ENCODE assay signal across 1 cellular context in the genomic region with DNA sequence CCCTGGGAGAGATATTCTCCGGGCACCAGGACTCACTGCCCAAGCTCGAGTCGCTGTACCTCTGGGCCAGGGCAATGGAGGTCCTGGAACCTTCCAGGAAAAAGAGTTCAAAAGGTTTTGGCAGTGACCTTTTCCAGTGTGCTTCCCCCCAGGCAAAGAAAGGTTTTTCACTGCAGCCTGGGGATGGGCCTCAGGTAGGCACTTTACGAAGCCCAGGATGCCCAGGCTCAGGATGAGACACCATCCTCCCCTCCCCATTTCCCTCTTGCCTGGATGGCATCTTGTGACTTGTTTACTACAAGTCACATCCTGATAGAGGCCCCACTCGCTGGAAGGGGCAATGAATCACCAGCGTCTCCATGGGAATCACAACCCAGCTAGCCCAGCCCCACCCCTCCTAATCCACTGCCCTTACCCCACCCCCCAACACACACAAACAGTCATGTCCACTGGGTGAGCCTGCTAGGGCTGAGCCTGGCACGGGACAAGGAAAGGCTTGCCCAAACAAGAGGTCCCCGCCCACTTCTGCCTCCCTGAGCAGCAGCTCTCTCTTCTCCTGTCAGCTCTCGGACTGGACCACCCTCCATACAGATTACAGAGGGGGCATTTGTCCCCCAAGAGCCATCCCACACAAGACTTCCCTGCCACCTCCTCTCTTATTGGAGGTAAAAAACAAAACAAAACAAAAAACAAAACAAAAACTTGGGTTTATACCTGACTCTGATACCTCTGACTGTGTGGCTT.
TF ChIP-seq lines count a peak whose summit lies in the region.

No MANE protein-coding gene starts in this region.

TF ChIP-seq in IMR-90, 13 proteins besides CTCF, POLR2A, EP300 and RAD21 (continued from another document):
- TF ChIP-seq, protein P1, sequence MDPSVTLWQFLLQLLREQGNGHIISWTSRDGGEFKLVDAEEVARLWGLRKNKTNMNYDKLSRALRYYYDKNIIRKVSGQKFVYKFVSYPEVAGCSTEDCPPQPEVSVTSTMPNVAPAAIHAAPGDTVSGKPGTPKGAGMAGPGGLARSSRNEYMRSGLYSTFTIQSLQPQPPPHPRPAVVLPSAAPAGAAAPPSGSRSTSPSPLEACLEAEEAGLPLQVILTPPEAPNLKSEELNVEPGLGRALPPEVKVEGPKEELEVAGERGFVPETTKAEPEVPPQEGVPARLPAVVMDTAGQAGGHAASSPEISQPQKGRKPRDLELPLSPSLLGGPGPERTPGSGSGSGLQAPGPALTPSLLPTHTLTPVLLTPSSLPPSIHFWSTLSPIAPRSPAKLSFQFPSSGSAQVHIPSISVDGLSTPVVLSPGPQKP (IDR thresholded peaks at IDR 0.05; ENCODE audit: borderline replicate concordance, low read depth, low read length), result no peak
- TF ChIP-seq RCOR1 (IDR thresholded peaks at IDR 0.05; ENCODE audit: insufficient replicate concordance, low read length), result no peak
- TF ChIP-seq FOS (IDR thresholded peaks at IDR 0.05; ENCODE audit: low read depth, low read length), result peak; percentile 88
- 0 out of 2 replicates have a peak, but pooled peaks have one; percentile 11 for TF ChIP-seq CEBPB (IDR thresholded peaks at IDR 0.05; ENCODE audit: low read depth, low read length)
- no peak for TF ChIP-seq CHD1 (IDR thresholded peaks at IDR 0.05; ENCODE audit: low read depth, low read length)
- peak; percentile 80 for TF ChIP-seq MAZ (IDR thresholded peaks at IDR 0.05; ENCODE audit: borderline replicate concordance, low read depth, low read length)
- no peak for TF ChIP-seq MXI1 (IDR thresholded peaks at IDR 0.05; ENCODE audit: borderline replicate concordance, low read depth, low read length)
